10 cellular contexts compared by ENCODE assay signal in genomic region chr1:12314328-12314903, GRCh38.
DNase-seq lines count a peak whose midpoint lies in the region; ATAC-seq, FAIRE-seq and TF ChIP-seq lines count a peak whose summit lies in the region.
"Had no signal": no experiment of that assay in that cellular context is flagged by ENCODE, and none has a peak within 500 bp of the region (broad histone marks: within the 10 kb centered on the region; RNA-seq: fewer than 3 reads in every experiment).

No MANE protein-coding gene starts in this region.

- no peak overlapping the region for H3K4me3 ChIP-seq in endothelial cell of umbilical vein (replicated peaks in 1 of 3; ENCODE audit: insufficient read depth in 1 of 3, low read depth in 1 of 3, low read length in 3 of 3)
- H3K4me3 ChIP-seq: SJSA1 had no signal

- H3K36me3 Mint-ChIP-seq in progenitor cell of endocrine pancreas (ENCODE audit: insufficient read depth) = peaks cover 28% of the 10 kb centered on the region

- H3K9me1 ChIP-seq in endothelial cell of umbilical vein (replicated peaks; ENCODE audit: control insufficient read depth, extremely low read depth, insufficient read depth, low read length) = no peaks in the 10 kb centered on the region

- no peak overlapping the region for H3K27ac ChIP-seq in endothelial cell of umbilical vein (ENCODE audit: insufficient read depth, low read depth, low read length)
- H3K27ac ChIP-seq: SJSA1 had no signal

- CTCF ChIA-PET in endothelial cell of umbilical vein (lab: Charles Lee) = interaction anchor here (0.6 to 9.4 kb wide), 26 partner anchors 9 to 351 kb away, joined by 3 to 161 read pairs (median 4); partner anchors contain the start of genes AADACL4 and DHRS3

- no peaks in the 10 kb centered on the region for H3K9me3 ChIP-seq in endothelial cell of umbilical vein (replicated peaks; ENCODE audit: control insufficient read depth, insufficient read depth, low read length)
- H3K9me3 ChIP-seq: SJSA1 had no signal

- no peaks in the 10 kb centered on the region for H3K27me3 ChIP-seq in endothelial cell of umbilical vein (ENCODE audit: control insufficient read depth in 2 of 2, insufficient read depth in 2 of 2, low read length in 2 of 2)
- H3K27me3 ChIP-seq: SJSA1 had no signal

- no peaks in the 10 kb centered on the region for H3K27me3 Mint-ChIP-seq in progenitor cell of endocrine pancreas
- H3K27me3 Mint-ChIP-seq: memory B cell had no signal

- H3K4me1 ChIP-seq in endothelial cell of umbilical vein (ENCODE audit: control insufficient read depth, extremely low read depth, insufficient read depth, low read length) = no peaks in the 10 kb centered on the region
- H3K4me1 ChIP-seq: SJSA1 had no signal

- dilution Hi-C loops in endothelial cell of umbilical vein (cut with MboI; ENCODE audit: extremely low pct_ligation_motif_present, low sequenced_read_pairs) = no loop called here

- no peak overlapping the region for H2AFZ ChIP-seq in endothelial cell of umbilical vein (ENCODE audit: low read depth, low read length)

- DNase-seq in NCI-H1092 treated with DMSO at 0.1 percent for 48 hours (lab: John Stamatoyannopoulos, UW) = peak; percentile 73
- DNase-seq in NCI-H1092 (lab: John Stamatoyannopoulos, UW) = no peak
- DNase-seq in NCI-H446 treated with DMSO at 0.1 percent for 48 hours (lab: John Stamatoyannopoulos, UW) = peak; percentile 32
- peak; percentile 42 for DNase-seq in endothelial cell of umbilical vein (ENCODE audit: low read depth, low spot score)
- no peak for DNase-seq in progenitor cell of endocrine pancreas (ENCODE audit: low spot score, unreplicated experiment)
- no peak for DNase-seq in anterior cingulate cortex (lab: John Stamatoyannopoulos, UW)

- H3K4me1 Mint-ChIP-seq in progenitor cell of endocrine pancreas (ENCODE audit: low read depth) = peaks cover 27% of the 10 kb centered on the region
- H3K4me1 Mint-ChIP-seq: memory B cell had no signal

- POLR2A ChIA-PET in endothelial cell of umbilical vein (lab: Charles Lee) = no interaction called here

- ATAC-seq in HG03571 (IDR thresholded peaks at IDR 0.05; ENCODE audit: unreplicated experiment) (no peak), GM21786 (IDR thresholded peaks at IDR 0.05; ENCODE audit: unreplicated experiment) (no peak)

- H4K20me1 ChIP-seq in endothelial cell of umbilical vein (replicated peaks; ENCODE audit: control insufficient read depth, extremely low read depth, insufficient read depth, low read length) = no peaks in the 10 kb centered on the region

- no peaks in the 10 kb centered on the region for H3K9me3 Mint-ChIP-seq in progenitor cell of endocrine pancreas (ENCODE audit: low read depth)
- H3K9me3 Mint-ChIP-seq: memory B cell had no signal

- H3K79me2 ChIP-seq in endothelial cell of umbilical vein (ENCODE audit: control insufficient read depth, insufficient read depth, low read length) = no peaks in the 10 kb centered on the region

- no peak overlapping the region for H3K4me2 ChIP-seq in endothelial cell of umbilical vein (ENCODE audit: insufficient read depth, low read length)

- peak; percentile 10 to 19 for TF ChIP-seq CTCF in endothelial cell of umbilical vein (IDR thresholded peaks at IDR 0.05; ENCODE audit: extremely low read depth in 1 of 2, insufficient read depth in 1 of 2, low read depth in 1 of 2, low read length in 2 of 2)
- TF ChIP-seq CTCF in progenitor cell of endocrine pancreas (IDR thresholded peaks at IDR 0.05; ENCODE audit: unreplicated experiment) = peak; percentile 75

- H3K27ac Mint-ChIP-seq in progenitor cell of endocrine pancreas = no peak overlapping the region
- H3K27ac Mint-ChIP-seq: memory B cell had no signal

- intact Hi-C loops in endothelial cell of umbilical vein (cut with micrococcal nuclease) = loop anchor here (1.0 kb wide), 2 partner anchors 305 to 345 kb away; no protein-coding TSS in a partner anchor

- TF ChIP-seq POLR2A in endothelial cell of umbilical vein (IDR thresholded peaks at IDR 0.05; ENCODE audit: low read depth, low read length) = no peak

- peak; percentile 70 for FAIRE-seq in endothelial cell of umbilical vein (lab: Jason Lieb, UNC)

- H3K9ac ChIP-seq in endothelial cell of umbilical vein (replicated peaks; ENCODE audit: extremely low read depth, insufficient read depth, low read length) = no peak overlapping the region

- BruUV-seq in endothelial cell of umbilical vein (replicated peaks; lab: Mats Ljungman, UMichigan) = no TSS peak

- H3K36me3 ChIP-seq in endothelial cell of umbilical vein (ENCODE audit: control insufficient read depth in 2 of 2, extremely low read depth in 1 of 2, insufficient read depth in 2 of 2, low read length in 2 of 2) = peaks cover 5 to 28% of the 10 kb centered on the region in 2 experiments

- no peak overlapping the region for H3K4me3 Mint-ChIP-seq in progenitor cell of endocrine pancreas (ENCODE audit: low read depth)
- H3K4me3 Mint-ChIP-seq: memory B cell had no signal

TF ChIP-seq in endothelial cell of umbilical vein, 7 proteins besides CTCF, POLR2A, EP300 and RAD21:
- TF ChIP-seq MYC (IDR thresholded peaks at IDR 0.05; ENCODE audit: low read depth, low read length) = no peak
- no peak for TF ChIP-seq POLR2AphosphoS5 (IDR thresholded peaks at IDR 0.05; ENCODE audit: insufficient read depth, low read depth, low read length)
- no peak for TF ChIP-seq JUN (IDR thresholded peaks at IDR 0.05; ENCODE audit: borderline replicate concordance, insufficient read depth, insufficient read length, low read depth)
- TF ChIP-seq EZH2 (IDR thresholded peaks at IDR 0.05; ENCODE audit: borderline replicate concordance, low read depth, low read length, severe bottlenecking) = no peak
- TF ChIP-seq MAX (IDR thresholded peaks at IDR 0.05; ENCODE audit: insufficient read depth, insufficient read length) = no peak
- no peak for TF ChIP-seq GATA2 (IDR thresholded peaks at IDR 0.05; ENCODE audit: insufficient read depth, insufficient read length, low read depth, low read length)
- TF ChIP-seq FOS (IDR thresholded peaks at IDR 0.05; ENCODE audit: borderline replicate concordance, insufficient read depth, low read length) = no peak

Comparison
In these comparisons a context has a peak if more than half of its experiments do, and no peak if none do; other contexts are left out.
1. DNase-seq: peak in NCI-H1092 treated with DMSO at 0.1 percent for 48 hours (single experiment), NCI-H446 treated with DMSO at 0.1 percent for 48 hours (single experiment) and endothelial cell of umbilical vein (single experiment); none in NCI-H1092 (single experiment), progenitor cell of endocrine pancreas (single experiment) and anterior cingulate cortex (0 of 58).